In genomic region chr5:140107312-140108092, GRCh38 we compare ENCODE assay signal across 1 cellular context.
TF ChIP-seq lines count a peak whose summit lies in the region.

No MANE protein-coding gene starts in this region.

TF ChIP-seq in H1, 55 proteins besides CTCF, POLR2A, EP300 and RAD21:
- no peak for TF ChIP-seq FOSL1 (IDR thresholded peaks at IDR 0.05; ENCODE audit: insufficient read depth, low read depth, low read length)
- peak; percentile 63 for TF ChIP-seq TAF1 (IDR thresholded peaks at IDR 0.05; ENCODE audit: low read depth, low read length)
- no peak for TF ChIP-seq USF2 (IDR thresholded peaks at IDR 0.05; ENCODE audit: low read length)
- 0 out of 2 replicates have a peak, but pooled peaks have one; percentile 24 for TF ChIP-seq JUND (IDR thresholded peaks at IDR 0.05; ENCODE audit: low read length)
- no peak; the same call in 1 of the 2 replicates for TF ChIP-seq SUZ12 (IDR thresholded peaks at IDR 0.05; ENCODE audit: low read length)
- peak; percentile 70 for TF ChIP-seq ASH2L (IDR thresholded peaks at IDR 0.05; ENCODE audit: low read length)
- no peak for TF ChIP-seq SIN3A (conservative IDR thresholded peaks at IDR 0.05 in 1 of 2, IDR thresholded peaks at IDR 0.05 in 1 of 2; ENCODE audit: low read depth in 1 of 2, low read length in 2 of 2)
- peak; percentile 20 for TF ChIP-seq TAF7 (optimal IDR thresholded peaks at IDR 0.05; ENCODE audit: borderline replicate concordance, low read depth, low read length)
- TF ChIP-seq BCL11A (IDR thresholded peaks at IDR 0.05; ENCODE audit: low read depth in 2 of 2, low read length in 2 of 2): no peak
- no peak for TF ChIP-seq ATF2 (IDR thresholded peaks at IDR 0.05; ENCODE audit: low read length)
- TF ChIP-seq BACH1 (IDR thresholded peaks at IDR 0.05; ENCODE audit: low read length): peak; percentile 73
- TF ChIP-seq CHD2 (IDR thresholded peaks at IDR 0.05; ENCODE audit: low read length): 0 out of 2 replicates have a peak, but pooled peaks have one; percentile 32
- TF ChIP-seq RFX5 (IDR thresholded peaks at IDR 0.05; ENCODE audit: borderline replicate concordance, low read depth, low read length): no peak
- TF ChIP-seq CEBPB (IDR thresholded peaks at IDR 0.05; ENCODE audit: low read depth, low read length): no peak
- no peak for TF ChIP-seq HDAC6 (IDR thresholded peaks at IDR 0.05; ENCODE audit: low read depth, low read length)
- no peak for TF ChIP-seq CBX8 (IDR thresholded peaks at IDR 0.05; ENCODE audit: borderline replicate concordance, low read depth, low read length)
- no peak for TF ChIP-seq SP1 (IDR thresholded peaks at IDR 0.05; ENCODE audit: low read depth, low read length)
- no peak for TF ChIP-seq NRF1 (IDR thresholded peaks at IDR 0.05; ENCODE audit: low read depth, low read length)
- TF ChIP-seq RNF2 (IDR thresholded peaks at IDR 0.05; ENCODE audit: borderline replicate concordance, low read depth, low read length, missing control alignments, poor library complexity, severe bottlenecking): no peak
- 0 out of 2 replicates have a peak, but pooled peaks have one; percentile 27 for TF ChIP-seq TCF12 (IDR thresholded peaks at IDR 0.05; ENCODE audit: low read depth, low read length)
- TF ChIP-seq KDM5A (IDR thresholded peaks at IDR 0.05; ENCODE audit: low read length): no peak
- TF ChIP-seq SP4 (IDR thresholded peaks at IDR 0.05; ENCODE audit: low read length): no peak
- TF ChIP-seq CBX5 (IDR thresholded peaks at IDR 0.05; ENCODE audit: low read depth, low read length): no peak
- peak; percentile 96 for TF ChIP-seq KDM4A (IDR thresholded peaks at IDR 0.05; ENCODE audit: low read depth, low read length, severe bottlenecking)
- TF ChIP-seq SAP30 (IDR thresholded peaks at IDR 0.05; ENCODE audit: insufficient read depth, insufficient replicate concordance, low read length): no peak
- TF ChIP-seq CREB1 (IDR thresholded peaks at IDR 0.05): peak; percentile 92
- TF ChIP-seq SRF (IDR thresholded peaks at IDR 0.05; ENCODE audit: low read depth, low read length): no peak
- TF ChIP-seq CTBP2 (IDR thresholded peaks at IDR 0.05; ENCODE audit: borderline replicate concordance, insufficient read depth, insufficient read length, low read length): peak; percentile 35
- TF ChIP-seq RBBP5 (IDR thresholded peaks at IDR 0.05; ENCODE audit: borderline replicate concordance, low read depth, low read length): no peak; the same call in 1 of the 2 replicates
- no peak for TF ChIP-seq BRCA1 (IDR thresholded peaks at IDR 0.05; ENCODE audit: low read depth, low read length)
- TF ChIP-seq PHF8 (conservative IDR thresholded peaks at IDR 0.05; ENCODE audit: low read depth, low read length): peak; percentile 43
- TF ChIP-seq TEAD4 (IDR thresholded peaks at IDR 0.05; ENCODE audit: low read depth, low read length): peak; percentile 51; the same call in 1 of the 2 replicates
- TF ChIP-seq ZNF274 (IDR thresholded peaks at IDR 0.05; ENCODE audit: borderline replicate concordance, extremely low read depth, low read length): no peak
- TF ChIP-seq MAX (IDR thresholded peaks at IDR 0.05): peak; percentile 61; the same call in 1 of the 2 replicates
- TF ChIP-seq HDAC2 (IDR thresholded peaks at IDR 0.05; ENCODE audit: borderline replicate concordance in 1 of 2, low read depth in 2 of 2, low read length in 2 of 2): no peak
